1 cellular context compared by ENCODE assay signal in genomic region chr18:42112657-42113420, GRCh38.
TF ChIP-seq lines count a peak whose summit lies in the region.

No MANE protein-coding gene starts in this region.

TF ChIP-seq in HepG2, 621 proteins besides CTCF, POLR2A, EP300 and RAD21 (continued from another document):
- TF ChIP-seq SOX13 (IDR thresholded peaks at IDR 0.05) (peak; percentile 55; the same call in 1 of the 2 replicates), SOX13 (CRISPR knock-in tag; conservative IDR thresholded peaks at IDR 0.05 in 1 of 2, IDR thresholded peaks at IDR 0.05 in 1 of 2) (peak in 1 of 2 experiments; percentile 94; a peak in 2 of 4 replicates), CREM (IDR thresholded peaks at IDR 0.05) (peak; percentile 39; the same call in 1 of the 2 replicates), CREM (CRISPR knock-in tag; IDR thresholded peaks at IDR 0.05) (no peak), ZSCAN25 (CRISPR knock-in tag; IDR thresholded peaks at IDR 0.05) (no peak), SRF (IDR thresholded peaks at IDR 0.05; ENCODE audit: low read depth, low read length) (peak; percentile 65; the same call in 1 of the 2 replicates), ATF2 (CRISPR knock-in tag; IDR thresholded peaks at IDR 0.05) (peak; percentile 65; the same call in 1 of the 2 replicates), ZNF749 (CRISPR knock-in tag; IDR thresholded peaks at IDR 0.05; ENCODE audit: borderline replicate concordance) (no peak)
